2 cellular contexts compared by ENCODE assay signal in genomic region chr5:126046996-126047395, GRCh38.
TF ChIP-seq lines count a peak whose summit lies in the region.

No MANE protein-coding gene starts in this region.

TF ChIP-seq in SK-N-SH treated with all-trans-retinoic acid at 6 μM for 48 hours, 23 proteins besides CTCF, POLR2A, EP300 and RAD21 (continued from another document):
- TF ChIP-seq CSRNP3 (CRISPR knock-in tag; IDR thresholded peaks at IDR 0.05) = no peak
- TF ChIP-seq, protein P1, sequence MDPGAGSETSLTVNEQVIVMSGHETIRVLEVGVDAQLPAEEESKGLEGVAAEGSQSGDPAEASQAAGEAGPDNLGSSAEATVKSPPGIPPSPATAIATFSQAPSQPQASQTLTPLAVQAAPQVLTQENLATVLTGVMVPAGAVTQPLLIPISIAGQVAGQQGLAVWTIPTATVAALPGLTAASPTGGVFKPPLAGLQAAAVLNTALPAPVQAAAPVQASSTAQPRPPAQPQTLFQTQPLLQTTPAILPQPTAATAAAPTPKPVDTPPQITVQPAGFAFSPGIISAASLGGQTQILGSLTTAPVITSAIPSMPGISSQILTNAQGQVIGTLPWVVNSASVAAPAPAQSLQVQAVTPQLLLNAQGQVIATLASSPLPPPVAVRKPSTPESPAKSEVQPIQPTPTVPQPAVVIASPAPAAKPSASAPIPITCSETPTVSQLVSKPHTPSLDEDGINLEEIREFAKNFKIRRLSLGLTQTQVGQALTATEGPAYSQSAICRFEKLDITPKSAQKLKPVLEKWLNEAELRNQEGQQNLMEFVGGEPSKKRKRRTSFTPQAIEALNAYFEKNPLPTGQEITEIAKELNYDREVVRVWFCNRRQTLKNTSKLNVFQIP (CRISPR knock-in tag; IDR thresholded peaks at IDR 0.05; ENCODE audit: borderline replicate concordance, low read depth) = no peak

TF ChIP-seq in neural cell, 6 proteins besides CTCF, POLR2A, EP300 and RAD21 (continued from another document):
- TF ChIP-seq POLR2AphosphoS5 (IDR thresholded peaks at IDR 0.05) = no peak
TF ChIP-seq in neural cell: peak in this region for 0.
